ENCODE assay signal across 1 cellular context in the genomic region with DNA sequence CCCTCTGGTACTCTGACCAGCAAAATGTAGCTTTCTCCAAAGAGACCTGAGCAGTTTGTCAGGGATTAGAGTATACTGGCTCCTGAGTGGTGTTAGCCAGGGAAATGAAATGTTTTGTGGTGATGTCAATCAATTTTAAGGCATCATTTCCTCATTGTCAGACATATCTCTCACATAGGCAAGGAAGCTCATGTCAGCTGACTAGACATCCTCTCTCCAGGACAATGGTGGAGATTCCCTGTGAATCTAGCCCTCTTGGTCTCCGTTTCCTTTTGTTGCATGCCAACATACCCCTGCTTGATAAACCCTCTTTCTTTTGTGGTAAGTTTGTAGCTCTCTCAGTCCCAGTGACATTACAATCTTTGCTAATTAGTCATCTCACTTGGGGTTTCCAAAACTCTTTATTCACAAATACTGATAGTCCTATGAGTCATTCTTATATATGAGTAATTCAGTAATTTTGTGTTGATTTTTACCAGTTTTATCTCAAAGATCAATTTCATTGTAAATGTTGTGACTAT.
TF ChIP-seq lines count a peak whose summit lies in the region.

No MANE protein-coding gene starts in this region.

TF ChIP-seq in GM12878, 131 proteins besides CTCF, POLR2A, EP300 and RAD21 (continued from another document):
- TF ChIP-seq, protein P1, sequence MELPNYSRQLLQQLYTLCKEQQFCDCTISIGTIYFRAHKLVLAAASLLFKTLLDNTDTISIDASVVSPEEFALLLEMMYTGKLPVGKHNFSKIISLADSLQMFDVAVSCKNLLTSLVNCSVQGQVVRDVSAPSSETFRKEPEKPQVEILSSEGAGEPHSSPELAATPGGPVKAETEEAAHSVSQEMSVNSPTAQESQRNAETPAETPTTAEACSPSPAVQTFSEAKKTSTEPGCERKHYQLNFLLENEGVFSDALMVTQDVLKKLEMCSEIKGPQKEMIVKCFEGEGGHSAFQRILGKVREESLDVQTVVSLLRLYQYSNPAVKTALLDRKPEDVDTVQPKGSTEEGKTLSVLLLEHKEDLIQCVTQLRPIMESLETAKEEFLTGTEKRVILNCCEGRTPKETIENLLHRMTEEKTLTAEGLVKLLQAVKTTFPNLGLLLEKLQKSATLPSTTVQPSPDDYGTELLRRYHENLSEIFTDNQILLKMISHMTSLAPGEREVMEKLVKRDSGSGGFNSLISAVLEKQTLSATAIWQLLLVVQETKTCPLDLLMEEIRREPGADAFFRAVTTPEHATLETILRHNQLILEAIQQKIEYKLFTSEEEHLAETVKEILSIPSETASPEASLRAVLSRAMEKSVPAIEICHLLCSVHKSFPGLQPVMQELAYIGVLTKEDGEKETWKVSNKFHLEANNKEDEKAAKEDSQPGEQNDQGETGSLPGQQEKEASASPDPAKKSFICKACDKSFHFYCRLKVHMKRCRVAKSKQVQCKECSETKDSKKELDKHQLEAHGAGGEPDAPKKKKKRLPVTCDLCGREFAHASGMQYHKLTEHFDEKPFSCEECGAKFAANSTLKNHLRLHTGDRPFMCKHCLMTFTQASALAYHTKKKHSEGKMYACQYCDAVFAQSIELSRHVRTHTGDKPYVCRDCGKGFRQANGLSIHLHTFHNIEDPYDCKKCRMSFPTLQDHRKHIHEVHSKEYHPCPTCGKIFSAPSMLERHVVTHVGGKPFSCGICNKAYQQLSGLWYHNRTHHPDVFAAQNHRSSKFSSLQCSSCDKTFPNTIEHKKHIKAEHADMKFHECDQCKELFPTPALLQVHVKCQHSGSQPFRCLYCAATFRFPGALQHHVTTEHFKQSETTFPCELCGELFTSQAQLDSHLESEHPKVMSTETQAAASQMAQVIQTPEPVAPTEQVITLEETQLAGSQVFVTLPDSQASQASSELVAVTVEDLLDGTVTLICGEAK (IDR thresholded peaks at IDR 0.05; ENCODE audit: borderline replicate concordance), result no peak
- no peak for TF ChIP-seq ZSCAN29 (IDR thresholded peaks at IDR 0.05)
- TF ChIP-seq MTA3 (IDR thresholded peaks at IDR 0.05; ENCODE audit: borderline replicate concordance, low read length), result 0 out of 2 replicates have a peak, but pooled peaks have one; percentile 17
- TF ChIP-seq, protein P2, sequence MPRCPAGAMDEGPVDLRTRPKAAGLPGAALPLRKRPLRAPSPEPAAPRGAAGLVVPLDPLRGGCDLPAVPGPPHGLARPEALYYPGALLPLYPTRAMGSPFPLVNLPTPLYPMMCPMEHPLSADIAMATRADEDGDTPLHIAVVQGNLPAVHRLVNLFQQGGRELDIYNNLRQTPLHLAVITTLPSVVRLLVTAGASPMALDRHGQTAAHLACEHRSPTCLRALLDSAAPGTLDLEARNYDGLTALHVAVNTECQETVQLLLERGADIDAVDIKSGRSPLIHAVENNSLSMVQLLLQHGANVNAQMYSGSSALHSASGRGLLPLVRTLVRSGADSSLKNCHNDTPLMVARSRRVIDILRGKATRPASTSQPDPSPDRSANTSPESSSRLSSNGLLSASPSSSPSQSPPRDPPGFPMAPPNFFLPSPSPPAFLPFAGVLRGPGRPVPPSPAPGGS (IDR thresholded peaks at IDR 0.05; ENCODE audit: borderline replicate concordance, insufficient read depth, low read depth, low read length, poor library complexity, severe bottlenecking), result no peak
- no peak for TF ChIP-seq CBFB (IDR thresholded peaks at IDR 0.05; ENCODE audit: low read depth)
- TF ChIP-seq LARP7 (IDR thresholded peaks at IDR 0.05), result no peak
- no peak for TF ChIP-seq FOS (IDR thresholded peaks at IDR 0.05; ENCODE audit: borderline replicate concordance, extremely low read depth, insufficient read length)
